ENCODE assay signal across 26 cellular contexts in genomic region chr5:157521704-157522029, GRCh38. TPM values are rescaled to one million over a fixed set of nuclear protein-coding genes. Genes with fewer than 3 reads are reported as not detected.
A peak's percentile ranks its signal among the peaks of the same experiment; 100 is the strongest.
DNase-seq lines count a peak whose midpoint lies in the region; ATAC-seq, FAIRE-seq and TF ChIP-seq lines count a peak whose summit lies in the region.
"Had no signal": no experiment of that assay in that cellular context is flagged by ENCODE, and none has a peak within 500 bp of the region (broad histone marks: within the 10 kb centered on the region; RNA-seq: fewer than 3 reads in every experiment).

No MANE protein-coding gene starts in this region.

- no peaks in the 10 kb centered on the region for H3K27me3 Mint-ChIP-seq in T-helper 1 cell treated with Interleukin-12 subunit alpha and Interleukin-12 subunit beta and Interleukin-4 antibody, amounts not matched to agents 30 μg/mL and 1 μg/mL, for 36 hours (ENCODE audit: low read depth)
- no peaks in the 10 kb centered on the region for H3K27me3 Mint-ChIP-seq in CD4-positive, CD25-positive, alpha-beta regulatory T cell

- H3K4me1 ChIP-seq in CD4-positive, CD25-positive, alpha-beta regulatory T cell (ENCODE audit: control insufficient read depth, insufficient read depth, low read length, poor library complexity, severe bottlenecking): peaks cover 4% of the 10 kb centered on the region
- H3K4me1 ChIP-seq in endothelial cell of umbilical vein (ENCODE audit: control insufficient read depth, extremely low read depth, insufficient read depth, low read length) (peaks cover 6% of the 10 kb centered on the region), osteoblast (ENCODE audit: insufficient read depth, low read length) (peaks cover 25% of the 10 kb centered on the region), hepatocyte (ENCODE audit: insufficient read depth) (no peaks in the 10 kb centered on the region)

- dilution Hi-C loops in endothelial cell of umbilical vein (cut with MboI; ENCODE audit: extremely low pct_ligation_motif_present, low sequenced_read_pairs): no loop called here

- H3K27me3 ChIP-seq in CD4-positive, CD25-positive, alpha-beta regulatory T cell (ENCODE audit: control insufficient read depth, insufficient read depth, low read length): no peaks in the 10 kb centered on the region
- H3K27me3 ChIP-seq in endothelial cell of umbilical vein (ENCODE audit: control insufficient read depth in 2 of 2, insufficient read depth in 2 of 2, low read length in 2 of 2): no peaks in the 10 kb centered on the region
- H3K27me3 ChIP-seq in osteoblast (ENCODE audit: insufficient read depth, low read length): no peaks in the 10 kb centered on the region
- no peaks in the 10 kb centered on the region for H3K27me3 ChIP-seq in hepatocyte
- H3K27me3 ChIP-seq: ascending aorta, gastrocnemius medialis, testis had no signal

- peaks cover 58% of the 10 kb centered on the region for H3K4me1 Mint-ChIP-seq in T-helper 1 cell treated with Interleukin-12 subunit alpha and Interleukin-12 subunit beta and Interleukin-4 antibody, amounts not matched to agents 30 μg/mL and 1 μg/mL, for 36 hours (ENCODE audit: low read depth)
- peaks cover 4 to 20% (median 15%) of the 10 kb centered on the region in 4 donors for H3K4me1 Mint-ChIP-seq in CD4-positive, CD25-positive, alpha-beta regulatory T cell
- H3K4me1 Mint-ChIP-seq: natural killer cell had no signal

- H4K20me1 ChIP-seq in endothelial cell of umbilical vein (replicated peaks; ENCODE audit: control insufficient read depth, extremely low read depth, insufficient read depth, low read length) (no peaks in the 10 kb centered on the region), osteoblast (ENCODE audit: insufficient read depth, low read length) (peaks cover 2% of the 10 kb centered on the region), hepatocyte (ENCODE audit: insufficient read depth, poor library complexity, severe bottlenecking) (no peaks in the 10 kb centered on the region)

- TF ChIP-seq POLR2A in endothelial cell of umbilical vein (IDR thresholded peaks at IDR 0.05; ENCODE audit: low read depth, low read length): no peak

- 89% methylated on average over 5 of the region's 5 CpGs for WGBS in hepatocyte (ENCODE audit: low lambda C conversion rate, missing lambda C conversion rate)

- H3K9me3 Mint-ChIP-seq in T-helper 1 cell treated with Interleukin-12 subunit alpha and Interleukin-12 subunit beta and Interleukin-4 antibody, amounts not matched to agents 30 μg/mL and 1 μg/mL, for 36 hours: no peaks in the 10 kb centered on the region
- H3K9me3 Mint-ChIP-seq in CD4-positive, CD25-positive, alpha-beta regulatory T cell: no peaks in the 10 kb centered on the region
- H3K9me3 Mint-ChIP-seq: natural killer cell had no signal

- POLR2A ChIA-PET in endothelial cell of umbilical vein (lab: Charles Lee): no interaction called here

- no peaks in the 10 kb centered on the region for H3K79me2 ChIP-seq in endothelial cell of umbilical vein (ENCODE audit: control insufficient read depth, insufficient read depth, low read length)
- no peaks in the 10 kb centered on the region for H3K79me2 ChIP-seq in osteoblast (ENCODE audit: insufficient read depth, low read length)
- no peaks in the 10 kb centered on the region for H3K79me2 ChIP-seq in hepatocyte

- H3K4me3 ChIP-seq in CD4-positive, CD25-positive, alpha-beta regulatory T cell (ENCODE audit: low read depth, low read length): no peak overlapping the region
- H3K4me3 ChIP-seq in endothelial cell of umbilical vein (replicated peaks in 1 of 3; ENCODE audit: insufficient read depth in 1 of 3, low read depth in 1 of 3, low read length in 3 of 3) (no peak overlapping the region), osteoblast (ENCODE audit: insufficient read depth, low read length) (no peak overlapping the region), hepatocyte (no peak overlapping the region)
- H3K4me3 ChIP-seq: ascending aorta, gastrocnemius medialis, smooth muscle cell, testis had no signal

- H3K9me2 ChIP-seq in hepatocyte (replicated peaks; ENCODE audit: insufficient read depth): no peaks in the 10 kb centered on the region

- H3K4me3 Mint-ChIP-seq in T-helper 1 cell treated with Interleukin-12 subunit alpha and Interleukin-12 subunit beta and Interleukin-4 antibody, amounts not matched to agents 30 μg/mL and 1 μg/mL, for 36 hours: no peak overlapping the region
- H3K4me3 Mint-ChIP-seq in CD4-positive, CD25-positive, alpha-beta regulatory T cell: no peak overlapping the region
- H3K4me3 Mint-ChIP-seq: natural killer cell had no signal

- no peak overlapping the region for H3K27ac ChIP-seq in CD4-positive, CD25-positive, alpha-beta regulatory T cell (ENCODE audit: insufficient read depth, low read length, poor library complexity, severe bottlenecking)
- H3K27ac ChIP-seq in endothelial cell of umbilical vein (ENCODE audit: insufficient read depth, low read depth, low read length) (no peak overlapping the region), osteoblast (ENCODE audit: low read depth, low read length) (peak overlapping the region; percentile 60), hepatocyte (no peak overlapping the region)
- H3K27ac ChIP-seq: 22Rv1, epithelial cell of prostate, gastrocnemius medialis, testis had no signal

- ATAC-seq in CD4-positive, CD25-positive, alpha-beta regulatory T cell (ENCODE audit: low read depth in 2 of 2): no peak
- ATAC-seq in GM21737 (IDR thresholded peaks at IDR 0.05; ENCODE audit: unreplicated experiment): no peak
- ATAC-seq: gastrocnemius medialis, natural killer cell had no signal

- no peak overlapping the region for H3K9ac ChIP-seq in endothelial cell of umbilical vein (replicated peaks; ENCODE audit: extremely low read depth, insufficient read depth, low read length)

- H2AFZ ChIP-seq in endothelial cell of umbilical vein (ENCODE audit: low read depth, low read length) (no peak overlapping the region), osteoblast (ENCODE audit: low read length) (no peak overlapping the region), hepatocyte (no peak overlapping the region)

- CTCF ChIA-PET in endothelial cell of umbilical vein (lab: Charles Lee): interaction anchor here (0.9 to 1.7 kb wide), 3 partner anchors 10 to 123 kb away, joined by 3 to 9 read pairs (median 5); no protein-coding TSS in a partner anchor

- H3K27ac Mint-ChIP-seq in T-helper 1 cell treated with Interleukin-12 subunit alpha and Interleukin-12 subunit beta and Interleukin-4 antibody, amounts not matched to agents 30 μg/mL and 1 μg/mL, for 36 hours: peak overlapping the region; percentile 15
- H3K27ac Mint-ChIP-seq in CD4-positive, CD25-positive, alpha-beta regulatory T cell: peak overlapping the region; percentile 10 to 68 (median 41)
- H3K27ac Mint-ChIP-seq: natural killer cell had no signal

- H3K36me3 Mint-ChIP-seq in T-helper 1 cell treated with Interleukin-12 subunit alpha and Interleukin-12 subunit beta and Interleukin-4 antibody, amounts not matched to agents 30 μg/mL and 1 μg/mL, for 36 hours (ENCODE audit: low read depth): peaks cover 64% of the 10 kb centered on the region
- peaks cover 4% of the 10 kb centered on the region for H3K36me3 Mint-ChIP-seq in CD4-positive, CD25-positive, alpha-beta regulatory T cell
- H3K36me3 Mint-ChIP-seq: natural killer cell had no signal

- intact Hi-C loops in endothelial cell of umbilical vein (cut with micrococcal nuclease): no loop called here

- H3K4me2 ChIP-seq in endothelial cell of umbilical vein (ENCODE audit: insufficient read depth, low read length) (no peak overlapping the region), osteoblast (ENCODE audit: insufficient read depth, low read length) (no peak overlapping the region), hepatocyte (no peak overlapping the region)
- H3K4me2 ChIP-seq: smooth muscle cell had no signal

- no peaks in the 10 kb centered on the region for H3K9me3 ChIP-seq in CD4-positive, CD25-positive, alpha-beta regulatory T cell (ENCODE audit: control insufficient read depth in 2 of 2, low read length in 2 of 2)
- no peaks in the 10 kb centered on the region for H3K9me3 ChIP-seq in endothelial cell of umbilical vein (replicated peaks; ENCODE audit: control insufficient read depth, insufficient read depth, low read length)
- H3K9me3 ChIP-seq in osteoblast (ENCODE audit: low read depth, low read length): no peaks in the 10 kb centered on the region
- H3K9me3 ChIP-seq in hepatocyte (ENCODE audit: low read depth): no peaks in the 10 kb centered on the region
- H3K9me3 ChIP-seq: ascending aorta, gastrocnemius medialis, testis had no signal

- TF ChIP-seq CTCF in endothelial cell of umbilical vein (IDR thresholded peaks at IDR 0.05; ENCODE audit: extremely low read depth in 1 of 2, insufficient read depth in 1 of 2, low read depth in 1 of 2, low read length in 2 of 2): no peak
- no peak for TF ChIP-seq CTCF in osteoblast (IDR thresholded peaks at IDR 0.05; ENCODE audit: extremely low read depth, low read depth, low read length)
- no peak for TF ChIP-seq CTCF in hepatocyte (IDR thresholded peaks at IDR 0.05; ENCODE audit: poor library complexity)

- no TSS peak for BruUV-seq in endothelial cell of umbilical vein (replicated peaks; lab: Mats Ljungman, UMichigan)

- H3K9me1 ChIP-seq in endothelial cell of umbilical vein (replicated peaks; ENCODE audit: control insufficient read depth, extremely low read depth, insufficient read depth, low read length): no peaks in the 10 kb centered on the region

- FAIRE-seq in endothelial cell of umbilical vein (lab: Jason Lieb, UNC): no peak
- FAIRE-seq: H1 had no signal

- H3K36me3 ChIP-seq in CD4-positive, CD25-positive, alpha-beta regulatory T cell (ENCODE audit: control insufficient read depth, insufficient read depth, low read length): peaks cover 23% of the 10 kb centered on the region
- H3K36me3 ChIP-seq in endothelial cell of umbilical vein (ENCODE audit: control insufficient read depth in 2 of 2, extremely low read depth in 1 of 2, insufficient read depth in 2 of 2, low read length in 2 of 2) (peaks cover 0 to 2% of the 10 kb centered on the region in 2 experiments), osteoblast (ENCODE audit: insufficient read depth, low read length) (peaks cover 17% of the 10 kb centered on the region), hepatocyte (replicated peaks; ENCODE audit: insufficient read depth, low read depth) (no peaks in the 10 kb centered on the region)
- H3K36me3 ChIP-seq: gastrocnemius medialis had no signal

- no peak for DNase-seq in T-helper 1 cell
- no peak for DNase-seq in CD4-positive, CD25-positive, alpha-beta regulatory T cell
- DNase-seq in endothelial cell of umbilical vein (ENCODE audit: low read depth, low spot score): no peak
- DNase-seq in osteoblast (ENCODE audit: insufficient read length, low spot score, missing footprints): no peak
- DNase-seq in activated gamma-delta T cell (lab: John Stamatoyannopoulos, UW): no peak
- no peak for DNase-seq in hepatocyte (ENCODE audit: low spot score)
- DNase-seq: activated CD4-positive, CD25-positive, alpha-beta regulatory T cell treated with anti-CD3 and anti-CD28 coated beads, Interleukin-2, amount 50 U/mL, for 72 hours; activated CD8-positive, alpha-beta memory T cell treated with anti-CD3 and anti-CD28 coated beads, Interleukin-2, amount 50 U/mL, for 48 hours; activated naive CD4-positive, alpha-beta T cell treated with anti-CD3 and anti-CD28 coated beads, Interleukin-2, amount 50 U/mL, for 16 hours; DMS79; gastrocnemius medialis; natural killer cell; NCI-H1436 treated with DMSO at 0.1 percent for 48 hours; NCI-H2171 treated with DMSO at 0.1 percent for 48 hours; NCI-H748 treated with DMSO at 0.1 percent for 48 hours; OCI-M1; stimulated activated CD8-positive, alpha-beta memory T cell treated with anti-CD3 and anti-CD28 coated beads, Interleukin-4, amount 100 ng/mL, for 48 hours; T1000; testis had no signal

RNA-seq across cellular contexts. Expression of gene ADAM19, which starts 53.9 kb away (rescaled TPM):
- total RNA-seq in CD4-positive, CD25-positive, alpha-beta regulatory T cell: 113 TPM
- 10 to 100 TPM in 1 of 4 donors, 1 to 10 TPM in 3; 5.5 to 10.9 (median 7.5) TPM for polyA plus RNA-seq in CD4-positive, CD25-positive, alpha-beta regulatory T cell
- 22.6 and 23.8 TPM in 2 replicates for total RNA-seq in endothelial cell of umbilical vein
- 10.0 and 10.4 TPM in 2 replicates for polyA plus RNA-seq in endothelial cell of umbilical vein
- polyA plus RNA-seq in endothelial cell of umbilical vein (2011; cell fraction: cytosol; rRNA removed): 7.9 and 8.3 TPM in 2 replicates
- 26.1 and 27.2 TPM in 2 replicates for polyA plus RNA-seq in endothelial cell of umbilical vein (2011; cell fraction: nucleus; rRNA removed)
- 17.7 and 18.4 TPM in 2 replicates for polyA plus RNA-seq in endothelial cell of umbilical vein (2012)
- 24.6 and 24.8 TPM in 2 replicates for polyA minus RNA-seq in endothelial cell of umbilical vein
- polyA minus RNA-seq in endothelial cell of umbilical vein (2011; cell fraction: cytosol; rRNA and poly(A)+ RNA removed): not detected
- 19.9 and 22.0 TPM in 2 replicates for polyA minus RNA-seq in endothelial cell of umbilical vein (2011; cell fraction: nucleus; rRNA and poly(A)+ RNA removed)
- 12.1 and 14.5 TPM in 2 replicates for total RNA-seq in osteoblast
- 8.0 and 8.6 TPM in 2 replicates for total RNA-seq in hepatocyte
- polyA plus RNA-seq in hepatocyte: 6.0 and 6.9 TPM in 2 replicates
